19 cellular contexts compared by ENCODE assay signal in genomic region chr16:561957-562938, GRCh38. TPM values are rescaled to one million over a fixed set of nuclear protein-coding genes. Genes with fewer than 3 reads are reported as not detected.
"Had no signal": no experiment of that assay in that cellular context is flagged by ENCODE, and none has a peak within 500 bp of the region (broad histone marks: within the 10 kb centered on the region; RNA-seq: fewer than 3 reads in every experiment).

No MANE protein-coding gene starts in this region.

- H3K4me3 ChIP-seq: adrenal gland, gastrocnemius medialis, left ventricle myocardium inferior, stomach, thoracic aorta, vagina had no signal

- FAIRE-seq: kidney had no signal

- H3K27me3 ChIP-seq: vagina had no signal

- ATAC-seq: activated T-helper 17 cell treated with anti-CD3 and anti-CD28 coated beads, Interleukin-2, amount 50 U/mL, for 72 hours; gastrocnemius medialis had no signal

- H3K36me3 ChIP-seq: adrenal gland, gastrocnemius medialis, left ventricle myocardium inferior, stomach, thoracic aorta, vagina had no signal

- DNase-seq: activated CD4-positive, alpha-beta T cell treated with anti-CD3 and anti-CD28 coated beads for 48 hours; activated naive CD4-positive, alpha-beta T cell treated with anti-CD3 and anti-CD28 coated beads, Interleukin-2, amount 10 ng/mL, durations not matched to agents 7 days and 5 days; adrenal gland; cortex of kidney; effector memory CD4-positive, alpha-beta T cell; gastrocnemius medialis; kidney; left ventricle myocardium inferior; stimulated activated CD4-positive, alpha-beta T cell treated with anti-CD3 and anti-CD28 coated beads, Interleukin-15, amount 100 ng/mL, for 24 hours; stimulated activated CD4-positive, alpha-beta T cell treated with anti-CD3 and anti-CD28 coated beads, Interleukin-4, amount 100 ng/mL, for 4 hours; stomach; T1000 had no signal

- H3K9ac ChIP-seq: parathyroid adenoma had no signal

- H3K79me2 ChIP-seq: parathyroid adenoma had no signal

- H2AFZ ChIP-seq: parathyroid adenoma had no signal

- H3K9me3 ChIP-seq: adrenal gland, gastrocnemius medialis, left ventricle myocardium inferior, stomach, thoracic aorta, vagina had no signal

- H3K27ac ChIP-seq: adrenal gland, epithelial cell of prostate, gastrocnemius medialis, left ventricle myocardium inferior, parathyroid adenoma, stomach, thoracic aorta, vagina, VCaP had no signal

RNA-seq across cellular contexts. Expression of gene PRR35, which starts 2.1 kb away (rescaled TPM):
- total RNA-seq: activated T-helper 17 cell treated with anti-CD3 and anti-CD28 coated beads, Interleukin-2, amount 50 U/mL, for 72 hours; adrenal gland; gastrocnemius medialis; left ventricle myocardium inferior; skeletal muscle tissue; stomach; vagina had no signal
- polyA plus RNA-seq: adrenal gland, stomach had no signal
